In genomic region chr16:84043486-84044107, GRCh38 we compare ENCODE assay signal across 17 cellular contexts. TPM values are rescaled to one million over a fixed set of nuclear protein-coding genes. Genes with fewer than 3 reads are reported as not detected.
A peak's percentile ranks its signal among the peaks of the same experiment; 100 is the strongest.
DNase-seq lines count a peak whose midpoint lies in the region; ATAC-seq and TF ChIP-seq lines count a peak whose summit lies in the region.
"Had no signal": no experiment of that assay in that cellular context is flagged by ENCODE, and none has a peak within 500 bp of the region (broad histone marks: within the 10 kb centered on the region; RNA-seq: fewer than 3 reads in every experiment).

No MANE protein-coding gene starts in this region.

- H3K4me3 ChIP-seq in PC-9, result no peak overlapping the region
- no peak overlapping the region for H3K4me3 ChIP-seq in right cardiac atrium (ENCODE audit: low read length)
- H3K4me3 ChIP-seq: dorsolateral prefrontal cortex had no signal

- H3K79me2 ChIP-seq in PC-9 (ENCODE audit: low read depth), result no peaks in the 10 kb centered on the region

- intact Hi-C loops in activated CD8-positive, alpha-beta T cell treated with anti-CD3 and anti-CD28 coated beads for 36 hours (cut with micrococcal nuclease), result no loop called here
- intact Hi-C loops in PC-9 (cut with micrococcal nuclease; ENCODE audit: unreplicated experiment), result loop anchor here (5.0 kb wide), 3 partner anchors 71 to 216 kb away; no protein-coding TSS in a partner anchor
- intact Hi-C loops in right cardiac atrium (cut with DNase I), result no loop called here

- no peaks in the 10 kb centered on the region for H3K9me2 ChIP-seq in PC-9 (ENCODE audit: insufficient read depth)

- no peaks in the 10 kb centered on the region for H3K36me3 ChIP-seq in PC-9 (ENCODE audit: low read depth)

- no peak for TF ChIP-seq CTCF in activated CD8-positive, alpha-beta T cell treated with anti-CD3 and anti-CD28 coated beads for 36 hours (IDR thresholded peaks at IDR 0.05)
- no peak for TF ChIP-seq CTCF in PC-9 (conservative IDR thresholded peaks at IDR 0.05)

- peaks cover 23% of the 10 kb centered on the region for H3K27me3 Mint-ChIP-seq in activated CD8-positive, alpha-beta T cell treated with anti-CD3 and anti-CD28 coated beads for 36 hours
- H3K27me3 Mint-ChIP-seq in activated CD8-positive, alpha-beta T cell treated with anti-CD3 and anti-CD28 coated beads, Interleukin-2, amount 10 ng/mL, durations not matched to agents 7 days and 5 days (ENCODE audit: low read depth), result peaks cover 14% of the 10 kb centered on the region

- no peaks in the 10 kb centered on the region for H3K9me3 Mint-ChIP-seq in activated CD8-positive, alpha-beta T cell treated with anti-CD3 and anti-CD28 coated beads for 36 hours
- H3K9me3 Mint-ChIP-seq in activated CD8-positive, alpha-beta T cell treated with anti-CD3 and anti-CD28 coated beads, Interleukin-2, amount 10 ng/mL, durations not matched to agents 7 days and 5 days (ENCODE audit: insufficient read depth), result no peaks in the 10 kb centered on the region
- H3K9me3 Mint-ChIP-seq: activated naive CD8-positive, alpha-beta T cell treated with anti-CD3 and anti-CD28 coated beads, Interleukin-2, amount 10 ng/mL, durations not matched to agents 7 days and 5 days had no signal

- H3K9me3 ChIP-seq in PC-9 (ENCODE audit: insufficient read depth, low read depth) (no peaks in the 10 kb centered on the region), right cardiac atrium (ENCODE audit: control insufficient read depth, low read length) (no peaks in the 10 kb centered on the region)

- ATAC-seq in activated CD8-positive, alpha-beta T cell treated with anti-CD3 and anti-CD28 coated beads for 36 hours, result peak; percentile 77
- no peak for ATAC-seq in activated CD8-positive, alpha-beta T cell treated with anti-CD3 and anti-CD28 coated beads, Interleukin-2, amount 10 ng/mL, durations not matched to agents 7 days and 5 days
- ATAC-seq in right cardiac atrium (no peak), HG02642 (IDR thresholded peaks at IDR 0.05; ENCODE audit: poor library complexity, unreplicated experiment) (no peak), GM18867 (IDR thresholded peaks at IDR 0.05; ENCODE audit: unreplicated experiment) (no peak)
- peak; percentile 62 for ATAC-seq in stimulated activated naive CD8-positive, alpha-beta T cell treated with anti-CD3 and anti-CD28 coated beads, Interleukin-15, Interleukin-2, amounts not matched to agents 100 U/mL and 50 U/mL, for 24 hours

- H3K4me1 ChIP-seq in PC-9 (replicated peaks; ENCODE audit: insufficient read depth), result no peaks in the 10 kb centered on the region
- peaks cover 2% of the 10 kb centered on the region for H3K4me1 ChIP-seq in right cardiac atrium (ENCODE audit: control insufficient read depth, insufficient read depth, low read length)

- BruUV-seq in PC-9 (replicated peaks; lab: Mats Ljungman, UMichigan), result no TSS peak

- H3K27ac ChIP-seq in PC-9 (no peak overlapping the region), right cardiac atrium (ENCODE audit: low read length) (no peak overlapping the region)
- H3K27ac ChIP-seq: dorsolateral prefrontal cortex had no signal

- POLR2A ChIA-PET in activated CD8-positive, alpha-beta T cell treated with anti-CD3 and anti-CD28 coated beads for 36 hours (lab: Charles Lee), result no interaction called here
- POLR2A ChIA-PET in activated CD8-positive, alpha-beta T cell treated with anti-CD3 and anti-CD28 coated beads, Interleukin-2, amount 10 ng/mL, durations not matched to agents 7 days and 5 days (lab: Charles Lee), result no interaction called here
- POLR2A ChIA-PET in PC-9 (lab: Charles Lee; ENCODE audit: unreplicated experiment), result interaction anchor here (0.6 to 1.0 kb wide), 2 partner anchors 30 to 117 kb away, joined by 3 to 6 read pairs; no protein-coding TSS in a partner anchor

- H3K4me2 ChIP-seq in PC-9, result peak overlapping the region; percentile 29; the same call in 1 of the 2 replicates

- CTCF ChIA-PET in activated CD8-positive, alpha-beta T cell treated with anti-CD3 and anti-CD28 coated beads for 36 hours (lab: Charles Lee), result no interaction called here
- CTCF ChIA-PET in activated CD8-positive, alpha-beta T cell treated with anti-CD3 and anti-CD28 coated beads, Interleukin-2, amount 10 ng/mL, durations not matched to agents 7 days and 5 days (lab: Charles Lee), result interaction anchor here (0.9 to 1.0 kb wide), 2 partner anchors 22 to 29 kb away, joined by 3 read pairs; no protein-coding TSS in a partner anchor
- CTCF ChIA-PET in PC-9 (lab: Charles Lee), result interaction anchor here (0.6 to 1.1 kb wide), 3 partner anchors 84 to 116 kb away, joined by 3 read pairs; no protein-coding TSS in a partner anchor

- 44% methylated on average over 18 of the region's 18 CpGs for WGBS in right cardiac atrium

- H3F3A ChIP-seq in PC-9 (ENCODE audit: insufficient read depth, low read depth), result no peaks in the 10 kb centered on the region

- H3K4me3 Mint-ChIP-seq in activated CD8-positive, alpha-beta T cell treated with anti-CD3 and anti-CD28 coated beads for 36 hours, result no peak overlapping the region
- no peak overlapping the region for H3K4me3 Mint-ChIP-seq in activated CD8-positive, alpha-beta T cell treated with anti-CD3 and anti-CD28 coated beads, Interleukin-2, amount 10 ng/mL, durations not matched to agents 7 days and 5 days
- H3K4me3 Mint-ChIP-seq: activated naive CD8-positive, alpha-beta T cell treated with anti-CD3 and anti-CD28 coated beads, Interleukin-2, amount 10 ng/mL, durations not matched to agents 7 days and 5 days had no signal

- no peak overlapping the region for H2AFZ ChIP-seq in PC-9

- H3K27me3 ChIP-seq in PC-9 (ENCODE audit: insufficient read depth, low read depth) (peaks cover 33% of the 10 kb centered on the region), right cardiac atrium (ENCODE audit: control insufficient read depth, insufficient read depth) (no peaks in the 10 kb centered on the region)

- H3K4me1 Mint-ChIP-seq in activated CD8-positive, alpha-beta T cell treated with anti-CD3 and anti-CD28 coated beads for 36 hours (ENCODE audit: low read depth), result peaks cover 3% of the 10 kb centered on the region
- H3K4me1 Mint-ChIP-seq in activated CD8-positive, alpha-beta T cell treated with anti-CD3 and anti-CD28 coated beads, Interleukin-2, amount 10 ng/mL, durations not matched to agents 7 days and 5 days (ENCODE audit: low read depth), result no peaks in the 10 kb centered on the region
- H3K4me1 Mint-ChIP-seq: activated naive CD8-positive, alpha-beta T cell treated with anti-CD3 and anti-CD28 coated beads, Interleukin-2, amount 10 ng/mL, durations not matched to agents 7 days and 5 days had no signal

- no peak overlapping the region for H3K27ac Mint-ChIP-seq in activated CD8-positive, alpha-beta T cell treated with anti-CD3 and anti-CD28 coated beads for 36 hours
- no peak overlapping the region for H3K27ac Mint-ChIP-seq in activated CD8-positive, alpha-beta T cell treated with anti-CD3 and anti-CD28 coated beads, Interleukin-2, amount 10 ng/mL, durations not matched to agents 7 days and 5 days
- H3K27ac Mint-ChIP-seq: activated naive CD8-positive, alpha-beta T cell treated with anti-CD3 and anti-CD28 coated beads, Interleukin-2, amount 10 ng/mL, durations not matched to agents 7 days and 5 days had no signal

- peak; percentile 24 for DNase-seq in activated CD8-positive, alpha-beta T cell treated with anti-CD3 and anti-CD28 coated beads for 36 hours
- DNase-seq in activated CD8-positive, alpha-beta T cell treated with anti-CD3 and anti-CD28 coated beads, Interleukin-2, amount 10 ng/mL, durations not matched to agents 7 days and 5 days, result no peak
- DNase-seq in PC-9 (no peak), right cardiac atrium (peak in 2 of 3 donors; percentile 33 to 42), SKM-1 treated with dmso at 0.1 percent for 144 hours (lab: John Stamatoyannopoulos, UW; ENCODE audit: unreplicated experiment) (no peak)
- DNase-seq in stimulated activated naive CD8-positive, alpha-beta T cell treated with anti-CD3 and anti-CD28 coated beads, Interleukin-15, Interleukin-2, amounts not matched to agents 100 U/mL and 50 U/mL, for 24 hours, result no peak
- DNase-seq: activated naive CD8-positive, alpha-beta T cell treated with anti-CD3 and anti-CD28 coated beads, Interleukin-2, amount 10 ng/mL, durations not matched to agents 7 days and 5 days; stimulated activated CD4-positive, alpha-beta T cell treated with anti-CD3 and anti-CD28 coated beads, Interleukin-12 subunit alpha, Interleukin-12 subunit beta, amount 100 ng/mL, for 4 hours had no signal

- H4K20me1 ChIP-seq in PC-9 (ENCODE audit: insufficient read depth), result no peaks in the 10 kb centered on the region

- no peaks in the 10 kb centered on the region for H3K36me3 Mint-ChIP-seq in activated CD8-positive, alpha-beta T cell treated with anti-CD3 and anti-CD28 coated beads for 36 hours (ENCODE audit: low read depth)
- no peaks in the 10 kb centered on the region for H3K36me3 Mint-ChIP-seq in activated CD8-positive, alpha-beta T cell treated with anti-CD3 and anti-CD28 coated beads, Interleukin-2, amount 10 ng/mL, durations not matched to agents 7 days and 5 days (ENCODE audit: low read depth)

RNA-seq across cellular contexts. Expression of gene SLC38A8, which starts 1.0 kb away (rescaled TPM):
- total RNA-seq in activated CD8-positive, alpha-beta T cell treated with anti-CD3 and anti-CD28 coated beads for 36 hours, result not detected
- total RNA-seq in activated CD8-positive, alpha-beta T cell treated with anti-CD3 and anti-CD28 coated beads, Interleukin-2, amount 10 ng/mL, durations not matched to agents 7 days and 5 days, result not detected
- total RNA-seq in PC-9 (2021), result not detected in 2 replicates
- total RNA-seq in right cardiac atrium, result under 1 TPM in 2 of 4 donors, not detected in 2; 0.21 to 0.29 TPM
- polyA plus RNA-seq in right cardiac atrium, result not detected
- total RNA-seq: activated CD8-positive, alpha-beta memory T cell treated with anti-CD3 and anti-CD28 coated beads for 36 hours; activated naive CD8-positive, alpha-beta T cell treated with anti-CD3 and anti-CD28 coated beads, Interleukin-2, amount 10 ng/mL, durations not matched to agents 7 days and 5 days; glomerular endothelial cell; H4; T-helper 2 cell treated with Interferon-gamma antibody and Interleukin-4, amounts not matched to agents 100 ng/mL and 5 ng/mL, for 36 hours; urinary bladder had no signal
- polyA plus RNA-seq: AG04450, urinary bladder had no signal

Comparison
In these comparisons a context has a peak if more than half of its experiments do, and no peak if none do; other contexts are left out.
1. ATAC-seq: peak in activated CD8-positive, alpha-beta T cell treated with anti-CD3 and anti-CD28 coated beads for 36 hours (single experiment) and stimulated activated naive CD8-positive, alpha-beta T cell treated with anti-CD3 and anti-CD28 coated beads, Interleukin-15, Interleukin-2, amounts not matched to agents 100 U/mL and 50 U/mL, for 24 hours (single experiment); none in activated CD8-positive, alpha-beta T cell treated with anti-CD3 and anti-CD28 coated beads, Interleukin-2, amount 10 ng/mL, durations not matched to agents 7 days and 5 days (single experiment), right cardiac atrium (0 of 2), HG02642 (single experiment) and GM18867 (single experiment).
2. DNase-seq: peak in activated CD8-positive, alpha-beta T cell treated with anti-CD3 and anti-CD28 coated beads for 36 hours (single experiment) and right cardiac atrium (2 of 3); none in activated CD8-positive, alpha-beta T cell treated with anti-CD3 and anti-CD28 coated beads, Interleukin-2, amount 10 ng/mL, durations not matched to agents 7 days and 5 days (single experiment), PC-9 (0 of 2), stimulated activated naive CD8-positive, alpha-beta T cell treated with anti-CD3 and anti-CD28 coated beads, Interleukin-15, Interleukin-2, amounts not matched to agents 100 U/mL and 50 U/mL, for 24 hours (single experiment) and SKM-1 treated with dmso at 0.1 percent for 144 hours (single experiment).